Comparison of ENCODE assay signal across 13 cellular contexts in the genomic region with DNA sequence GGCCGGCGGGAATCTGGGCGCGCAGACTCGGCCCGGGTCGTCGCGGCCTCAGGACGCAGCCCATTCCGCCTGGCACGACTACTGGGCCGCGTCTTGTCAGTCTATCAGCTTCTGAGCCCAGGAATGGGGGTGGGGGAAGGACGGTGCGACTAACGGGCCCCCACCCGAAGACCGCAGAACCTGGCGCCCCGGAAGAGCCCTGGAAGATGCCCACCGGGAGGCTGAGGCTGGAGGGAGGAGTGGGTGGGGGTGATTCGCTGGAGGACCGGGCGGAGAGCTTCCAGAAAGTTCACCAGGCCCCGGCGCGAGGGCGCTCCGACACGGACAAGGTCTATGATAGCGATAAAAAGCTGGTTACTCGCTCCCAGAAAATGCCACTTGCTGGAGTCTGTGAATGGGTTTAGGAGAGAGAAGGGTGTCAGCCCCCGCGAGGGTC. TPM values are rescaled to one million over a fixed set of nuclear protein-coding genes. Genes with fewer than 3 reads are reported as not detected.
DNase-seq lines count a peak whose midpoint lies in the region; ATAC-seq lines count a peak whose summit lies in the region.
"Had no signal": no experiment of that assay in that cellular context is flagged by ENCODE, and none has a peak within 500 bp of the region (broad histone marks: within the 10 kb centered on the region; RNA-seq: fewer than 3 reads in every experiment).

No MANE protein-coding gene starts in this region.

- ATAC-seq in activated CD8-positive, alpha-beta memory T cell treated with anti-CD3 and anti-CD28 coated beads, Interleukin-2, amount 10 ng/mL, durations not matched to agents 7 days and 5 days: no peak
- no peak for ATAC-seq in stimulated activated naive CD8-positive, alpha-beta T cell treated with anti-CD3 and anti-CD28 coated beads, Interleukin-15, amount 100 ng/mL, for 72 hours
- no peak for ATAC-seq in GM18907 (IDR thresholded peaks at IDR 0.05; ENCODE audit: unreplicated experiment)

- peak overlapping the region; percentile 48 for H3K27ac Mint-ChIP-seq in activated CD8-positive, alpha-beta memory T cell treated with anti-CD3 and anti-CD28 coated beads, Interleukin-2, amount 10 ng/mL, durations not matched to agents 7 days and 5 days
- peak overlapping the region; percentile 66 for H3K27ac Mint-ChIP-seq in activated naive CD8-positive, alpha-beta T cell
- H3K27ac Mint-ChIP-seq in immature natural killer cell: no peak overlapping the region
- H3K27ac Mint-ChIP-seq in stimulated activated naive CD8-positive, alpha-beta T cell treated with anti-CD3 and anti-CD28 coated beads, Interleukin-15, amount 100 ng/mL, for 72 hours: no peak overlapping the region

- H3K27me3 Mint-ChIP-seq in activated CD8-positive, alpha-beta memory T cell treated with anti-CD3 and anti-CD28 coated beads, Interleukin-2, amount 10 ng/mL, durations not matched to agents 7 days and 5 days: peaks cover 89% of the 10 kb centered on the region
- H3K27me3 Mint-ChIP-seq in activated naive CD8-positive, alpha-beta T cell: peaks cover 49% of the 10 kb centered on the region
- H3K27me3 Mint-ChIP-seq in immature natural killer cell (ENCODE audit: low read depth in 3 of 3): peaks cover 41 to 59% (median 54%) of the 10 kb centered on the region in 3 donors
- peaks cover 98% of the 10 kb centered on the region for H3K27me3 Mint-ChIP-seq in stimulated activated naive CD8-positive, alpha-beta T cell treated with anti-CD3 and anti-CD28 coated beads, Interleukin-15, amount 100 ng/mL, for 72 hours

- no peak for DNase-seq in activated CD8-positive, alpha-beta memory T cell treated with anti-CD3 and anti-CD28 coated beads, Interleukin-2, amount 10 ng/mL, durations not matched to agents 7 days and 5 days
- no peak for DNase-seq in activated CD8-positive, alpha-beta memory T cell treated with anti-CD3 and anti-CD28 coated beads, Interleukin-2, amount 50 U/mL, for 4 hours
- no peak for DNase-seq in immature natural killer cell
- DNase-seq in stimulated activated naive CD8-positive, alpha-beta T cell treated with anti-CD3 and anti-CD28 coated beads, Interleukin-15, amount 100 ng/mL, for 72 hours: no peak
- DNase-seq in cerebellar cortex (ENCODE audit: low spot score): no peak
- DNase-seq in putamen (ENCODE audit: low spot score): no peak
- DNase-seq: dermis blood vessel endothelial cell, hippocampal formation, NCI-H226 had no signal

- no peaks in the 10 kb centered on the region for H3K9me3 Mint-ChIP-seq in activated CD8-positive, alpha-beta memory T cell treated with anti-CD3 and anti-CD28 coated beads, Interleukin-2, amount 10 ng/mL, durations not matched to agents 7 days and 5 days (ENCODE audit: low read depth)
- H3K9me3 Mint-ChIP-seq in activated naive CD8-positive, alpha-beta T cell (ENCODE audit: low read depth): no peaks in the 10 kb centered on the region
- no peaks in the 10 kb centered on the region for H3K9me3 Mint-ChIP-seq in immature natural killer cell
- H3K9me3 Mint-ChIP-seq in stimulated activated naive CD8-positive, alpha-beta T cell treated with anti-CD3 and anti-CD28 coated beads, Interleukin-15, amount 100 ng/mL, for 72 hours: no peaks in the 10 kb centered on the region

- peaks cover 47% of the 10 kb centered on the region for H3K4me1 Mint-ChIP-seq in activated CD8-positive, alpha-beta memory T cell treated with anti-CD3 and anti-CD28 coated beads, Interleukin-2, amount 10 ng/mL, durations not matched to agents 7 days and 5 days
- H3K4me1 Mint-ChIP-seq in activated naive CD8-positive, alpha-beta T cell (ENCODE audit: low read depth): peaks cover 52% of the 10 kb centered on the region
- peaks cover 44 to 55% of the 10 kb centered on the region in 2 donors for H3K4me1 Mint-ChIP-seq in immature natural killer cell
- H3K4me1 Mint-ChIP-seq in stimulated activated naive CD8-positive, alpha-beta T cell treated with anti-CD3 and anti-CD28 coated beads, Interleukin-15, amount 100 ng/mL, for 72 hours: peaks cover 81% of the 10 kb centered on the region

- peaks cover 5% of the 10 kb centered on the region for H3K36me3 Mint-ChIP-seq in activated CD8-positive, alpha-beta memory T cell treated with anti-CD3 and anti-CD28 coated beads, Interleukin-2, amount 10 ng/mL, durations not matched to agents 7 days and 5 days
- H3K36me3 Mint-ChIP-seq in activated naive CD8-positive, alpha-beta T cell: no peaks in the 10 kb centered on the region
- peaks cover 0 to 6% (median 4%) of the 10 kb centered on the region in 3 donors for H3K36me3 Mint-ChIP-seq in immature natural killer cell

- H3K4me3 Mint-ChIP-seq in activated CD8-positive, alpha-beta memory T cell treated with anti-CD3 and anti-CD28 coated beads, Interleukin-2, amount 10 ng/mL, durations not matched to agents 7 days and 5 days: peak overlapping the region; percentile 79
- peak overlapping the region; percentile 88 for H3K4me3 Mint-ChIP-seq in activated naive CD8-positive, alpha-beta T cell
- H3K4me3 Mint-ChIP-seq in immature natural killer cell: peak overlapping the region; percentile 85 to 96 (median 89)
- H3K4me3 Mint-ChIP-seq in stimulated activated naive CD8-positive, alpha-beta T cell treated with anti-CD3 and anti-CD28 coated beads, Interleukin-15, amount 100 ng/mL, for 72 hours: peak overlapping the region; percentile 80 to 89

- CTCF ChIA-PET in activated CD8-positive, alpha-beta memory T cell treated with anti-CD3 and anti-CD28 coated beads, Interleukin-2, amount 10 ng/mL, durations not matched to agents 7 days and 5 days (lab: Charles Lee): interaction anchor here (1.7 kb wide), 1 partner anchor 280 kb away, joined by 4 read pairs; no protein-coding TSS in a partner anchor

RNA-seq across cellular contexts. Expression of gene DMRTA2, which starts 1.7 kb away (rescaled TPM):
- under 1 TPM in 1 of 2 experiments, not detected in 1; 0.12 TPM for total RNA-seq in activated CD8-positive, alpha-beta memory T cell treated with anti-CD3 and anti-CD28 coated beads, Interleukin-2, amount 10 ng/mL, durations not matched to agents 7 days and 5 days
- not detected for polyA plus RNA-seq in immature natural killer cell
- total RNA-seq: activated CD8-positive, alpha-beta memory T cell treated with anti-CD3 and anti-CD28 coated beads for 36 hours; dermis blood vessel endothelial cell; urinary bladder had no signal
- polyA plus RNA-seq: urinary bladder had no signal

Comparison
In these comparisons a context has a peak if more than half of its experiments do, and no peak if none do; other contexts are left out.
1. H3K27ac Mint-ChIP-seq: peak in activated CD8-positive, alpha-beta memory T cell treated with anti-CD3 and anti-CD28 coated beads, Interleukin-2, amount 10 ng/mL, durations not matched to agents 7 days and 5 days (single experiment) and activated naive CD8-positive, alpha-beta T cell (single experiment); none in immature natural killer cell (0 of 6) and stimulated activated naive CD8-positive, alpha-beta T cell treated with anti-CD3 and anti-CD28 coated beads, Interleukin-15, amount 100 ng/mL, for 72 hours (0 of 2).
2. Peak in every context shown above with its lines, with median percentiles within 50 percentile points of each other: H3K4me3 Mint-ChIP-seq.